ENCODE assay signal across 8 cellular contexts in genomic region chr5:173016621-173017046, GRCh38. TPM values are rescaled to one million over a fixed set of nuclear protein-coding genes. Genes with fewer than 3 reads are reported as not detected.
DNase-seq lines count a peak whose midpoint lies in the region; ATAC-seq and TF ChIP-seq lines count a peak whose summit lies in the region.

No MANE protein-coding gene starts in this region.

- DNase-seq in activated CD8-positive, alpha-beta memory T cell treated with anti-CD3 and anti-CD28 coated beads for 24 hours, result peak; percentile 7
- DNase-seq in activated CD8-positive, alpha-beta memory T cell treated with anti-CD3 and anti-CD28 coated beads, Interleukin-2, amount 50 U/mL, for 4 hours, result no peak
- DNase-seq in brain microvascular endothelial cell (peak; percentile 62), kidney epithelial cell (ENCODE audit: low read depth) (peak; percentile 52), stromal cell of bone marrow (ENCODE audit: low read depth) (peak; percentile 86), NCI-H1105 (lab: John Stamatoyannopoulos, UW) (no peak)
- DNase-seq in central memory CD4-positive, alpha-beta T cell, result no peak

- no peak for ATAC-seq in GM21786 (IDR thresholded peaks at IDR 0.05; ENCODE audit: unreplicated experiment)

- no peaks in the 10 kb centered on the region for H3K27me3 ChIP-seq in brain microvascular endothelial cell (replicated peaks)
- no peaks in the 10 kb centered on the region for H3K27me3 ChIP-seq in kidney epithelial cell (ENCODE audit: control insufficient read depth, insufficient read depth, low read length)

- peak overlapping the region; percentile 17 for H3K27ac ChIP-seq in brain microvascular endothelial cell

- no peak overlapping the region for H3K4me3 ChIP-seq in brain microvascular endothelial cell (ENCODE audit: low read depth, low read length)
- H3K4me3 ChIP-seq in kidney epithelial cell (ENCODE audit: low read depth, low read length), result no peak overlapping the region

- H3K36me3 ChIP-seq in brain microvascular endothelial cell (replicated peaks), result peaks cover 8% of the 10 kb centered on the region
- no peaks in the 10 kb centered on the region for H3K36me3 ChIP-seq in kidney epithelial cell (ENCODE audit: control insufficient read depth, insufficient read depth, low read length)

- TF ChIP-seq CTCF in brain microvascular endothelial cell (IDR thresholded peaks at IDR 0.05; ENCODE audit: low read depth, low read length, missing control alignments), result no peak
- TF ChIP-seq CTCF in kidney epithelial cell (IDR thresholded peaks at IDR 0.05; ENCODE audit: insufficient read depth, low read length, poor library complexity, severe bottlenecking), result no peak

- in situ Hi-C loops in brain microvascular endothelial cell (cut with HindIII; ENCODE audit: low pct_ligation_motif_present, low sequenced_read_pairs), result no loop called here

RNA-seq across cellular contexts. Expression of gene ATP6V0E1, which starts 33.1 kb away (rescaled TPM):
- total RNA-seq in kidney epithelial cell, result 171 and 178 TPM in 2 replicates

RNA-seq across cellular contexts. Expression of gene CREBRF, which starts 39.5 kb away (rescaled TPM):
- total RNA-seq in kidney epithelial cell, result 11.4 and 13.1 TPM in 2 replicates

RNA-seq across cellular contexts. Expression of gene RPL26L1, which starts 57.4 kb away (rescaled TPM):
- 71.5 and 81.1 TPM in 2 replicates for total RNA-seq in kidney epithelial cell

Comparison
In these comparisons a context has a peak if more than half of its experiments do, and no peak if none do; other contexts are left out.
1. DNase-seq: peak in activated CD8-positive, alpha-beta memory T cell treated with anti-CD3 and anti-CD28 coated beads for 24 hours (single experiment), brain microvascular endothelial cell (single experiment), kidney epithelial cell (single experiment) and stromal cell of bone marrow (single experiment); none in activated CD8-positive, alpha-beta memory T cell treated with anti-CD3 and anti-CD28 coated beads, Interleukin-2, amount 50 U/mL, for 4 hours (single experiment), central memory CD4-positive, alpha-beta T cell (single experiment) and NCI-H1105 (single experiment).